8 cellular contexts compared by ENCODE assay signal in genomic region chr10:101043356-101043707, GRCh38. TPM values are rescaled to one million over a fixed set of nuclear protein-coding genes. Genes with fewer than 3 reads are reported as not detected.
DNase-seq lines count a peak whose midpoint lies in the region; ATAC-seq and TF ChIP-seq lines count a peak whose summit lies in the region.

No MANE protein-coding gene starts in this region.

- H3K27ac ChIP-seq in colonic mucosa (peak overlapping the region; percentile 93), neural cell (ENCODE audit: low read length) (peak overlapping the region; percentile 76)

- TF ChIP-seq RAD21 in neural cell (conservative IDR thresholded peaks at IDR 0.05), result no peak

- peaks cover 8% of the 10 kb centered on the region for H3K27me3 ChIP-seq in colonic mucosa
- peaks cover 30% of the 10 kb centered on the region for H3K27me3 ChIP-seq in neural cell (ENCODE audit: insufficient read depth, low read depth, low read length)

- no peaks in the 10 kb centered on the region for H4K20me1 ChIP-seq in neural cell (ENCODE audit: insufficient read depth)

- H2AFZ ChIP-seq in neural cell (ENCODE audit: low read depth, low read length), result peak overlapping the region; percentile 86

- no peak for TF ChIP-seq EP300 in neural cell (conservative IDR thresholded peaks at IDR 0.05; ENCODE audit: poor library complexity, severe bottlenecking)

- H3K4me3 ChIP-seq in NB4 (ENCODE audit: low read depth, low read length) (peak overlapping the region; percentile 80), colonic mucosa (peak overlapping the region; percentile 36), neural cell (ENCODE audit: low read length) (peak overlapping the region; percentile 63)

- intact Hi-C loops in colonic mucosa (cut with DNase I), result no loop called here

- DNase-seq in COLO668 (lab: John Stamatoyannopoulos, UW; ENCODE audit: unreplicated experiment) (peak; percentile 17), NB4 (ENCODE audit: low read depth) (peak; percentile 50), colonic mucosa (no peak), NCI-H526 treated with DMSO at 0.1 percent for 48 hours (lab: John Stamatoyannopoulos, UW) (no peak)
- no peak for DNase-seq in stimulated activated CD4-positive, alpha-beta T cell treated with anti-CD3 and anti-CD28 coated beads, Interleukin-4, amount 100 ng/mL, for 1 hour

- TF ChIP-seq CTCF in NB4 (IDR thresholded peaks at IDR 0.05; ENCODE audit: low read depth, low read length), result no peak
- TF ChIP-seq CTCF in colonic mucosa (IDR thresholded peaks at IDR 0.05), result no peak
- no peak for TF ChIP-seq CTCF in neural cell (IDR thresholded peaks at IDR 0.05; ENCODE audit: poor library complexity, severe bottlenecking)

- peaks cover 4% of the 10 kb centered on the region for H3F3A ChIP-seq in neural cell (ENCODE audit: insufficient read depth, low read length, poor library complexity, severe bottlenecking)

- H3K9ac ChIP-seq in colonic mucosa (ENCODE audit: low read depth in 2 of 2, low read length in 2 of 2) (peak overlapping the region; percentile 45 to 94), neural cell (ENCODE audit: low read length) (peak overlapping the region; percentile 71)

- no peaks in the 10 kb centered on the region for H3K9me2 ChIP-seq in neural cell (ENCODE audit: insufficient read depth, low read length)

- TF ChIP-seq POLR2A in NB4 (IDR thresholded peaks at IDR 0.05; ENCODE audit: extremely low read depth, insufficient read length), result no peak

- H3K9me3 ChIP-seq in colonic mucosa (no peaks in the 10 kb centered on the region), neural cell (ENCODE audit: low read length) (no peaks in the 10 kb centered on the region)

- no peak for ATAC-seq in HG03521 (IDR thresholded peaks at IDR 0.05; ENCODE audit: unreplicated experiment)
- ATAC-seq in GM21381 (IDR thresholded peaks at IDR 0.05; ENCODE audit: unreplicated experiment), result no peak

- peak overlapping the region; percentile 69 for H3K4me2 ChIP-seq in neural cell (ENCODE audit: low read length)

- H3K4me1 ChIP-seq in colonic mucosa, result no peaks in the 10 kb centered on the region

- no peaks in the 10 kb centered on the region for H3K79me2 ChIP-seq in neural cell (replicated peaks; ENCODE audit: insufficient read depth, low read length)

- H3K36me3 ChIP-seq in colonic mucosa (peaks cover 6% of the 10 kb centered on the region), neural cell (ENCODE audit: insufficient read depth, low read length) (no peaks in the 10 kb centered on the region)

TF ChIP-seq in neural cell, 6 proteins besides CTCF, POLR2A, EP300 and RAD21:
- no peak for TF ChIP-seq MXI1 (conservative IDR thresholded peaks at IDR 0.05; ENCODE audit: poor library complexity, severe bottlenecking)
- TF ChIP-seq TAF1 (IDR thresholded peaks at IDR 0.05; ENCODE audit: low read depth), result no peak
- TF ChIP-seq EZH2 (IDR thresholded peaks at IDR 0.05; ENCODE audit: borderline replicate concordance, insufficient read depth, low read length, poor library complexity, severe bottlenecking), result no peak
- no peak for TF ChIP-seq SMC3 (conservative IDR thresholded peaks at IDR 0.05; ENCODE audit: poor library complexity)
- no peak for TF ChIP-seq POLR2AphosphoS5 (IDR thresholded peaks at IDR 0.05)
- no peak for TF ChIP-seq REST (IDR thresholded peaks at IDR 0.05; ENCODE audit: borderline replicate concordance)

RNA-seq across cellular contexts. Expression of gene SFXN3, which starts 12.3 kb away (rescaled TPM):
- 10 to 100 TPM in 1 of 2 donors, 1 to 10 TPM in 1; 8.8 to 18.1 TPM for total RNA-seq in colonic mucosa
- 52.1 and 56.5 TPM in 2 replicates for polyA plus RNA-seq in neural cell
- polyA minus RNA-seq in neural cell, result 29.7 and 32.3 TPM in 2 replicates

RNA-seq across cellular contexts. Expression of gene PDZD7, which starts 12.4 kb away (rescaled TPM):
- total RNA-seq in colonic mucosa, result under 1 TPM; 0.19 to 0.42 TPM
- 1.5 and 2.6 TPM in 2 replicates for polyA plus RNA-seq in neural cell
- polyA minus RNA-seq in neural cell, result 2.2 and 2.8 TPM in 2 replicates

RNA-seq across cellular contexts. Expression of gene KAZALD1, which starts 18.5 kb away (rescaled TPM):
- total RNA-seq in colonic mucosa, result 10 to 100 TPM; 11.5 to 32.4 TPM
- 1.2 and 1.6 TPM in 2 replicates for polyA plus RNA-seq in neural cell
- 1.5 and 1.6 TPM in 2 replicates for polyA minus RNA-seq in neural cell

RNA-seq across cellular contexts. Expression of gene LZTS2, which starts 43.7 kb away (rescaled TPM):
- total RNA-seq in colonic mucosa, result 10 to 100 TPM; 30.8 to 36.5 TPM
- polyA plus RNA-seq in neural cell, result 40.1 and 58.4 TPM in 2 replicates
- 27.4 and 31.2 TPM in 2 replicates for polyA minus RNA-seq in neural cell

RNA-seq across cellular contexts. Expression of gene TWNK, which starts 56.0 kb away (rescaled TPM):
- total RNA-seq in colonic mucosa, result 10 to 100 TPM in 1 of 2 donors, 1 to 10 TPM in 1; 4.6 to 11.4 TPM
- 4.2 and 4.8 TPM in 2 replicates for polyA plus RNA-seq in neural cell
- polyA minus RNA-seq in neural cell, result 5.6 TPM in 2 replicates

Comparison
In these comparisons a context has a peak if more than half of its experiments do, and no peak if none do; other contexts are left out.
1. DNase-seq: peak in COLO668 (single experiment) and NB4 (single experiment); none in colonic mucosa (single experiment), stimulated activated CD4-positive, alpha-beta T cell treated with anti-CD3 and anti-CD28 coated beads, Interleukin-4, amount 100 ng/mL, for 1 hour (single experiment) and NCI-H526 treated with DMSO at 0.1 percent for 48 hours (single experiment).
2. Peak in every context shown above with its lines, with median percentiles within 50 percentile points of each other: H3K4me3 ChIP-seq.